In genomic region chr17:81025065-81025751, GRCh38 we compare ENCODE assay signal across 22 cellular contexts. TPM values are rescaled to one million over a fixed set of nuclear protein-coding genes. Genes with fewer than 3 reads are reported as not detected.
A peak's percentile ranks its signal among the peaks of the same experiment; 100 is the strongest.
DNase-seq lines count a peak whose midpoint lies in the region; ATAC-seq, FAIRE-seq and TF ChIP-seq lines count a peak whose summit lies in the region.
"Had no signal": no experiment of that assay in that cellular context is flagged by ENCODE, and none has a peak within 500 bp of the region (broad histone marks: within the 10 kb centered on the region; RNA-seq: fewer than 3 reads in every experiment).

No MANE protein-coding gene starts in this region.

- POLR2A ChIA-PET in activated CD4-positive, alpha-beta memory T cell treated with anti-CD3 and anti-CD28 coated beads, Interleukin-2, amount 10 ng/mL, durations not matched to agents 7 days and 5 days (lab: Charles Lee), result no interaction called here

- H3K27ac ChIP-seq in left ventricle myocardium inferior (replicated peaks) (no peak overlapping the region), psoas muscle (no peak overlapping the region)
- H3K27ac ChIP-seq: SK-N-MC had no signal

- H3K4me3 ChIP-seq in left ventricle myocardium inferior, result no peak overlapping the region
- no peak overlapping the region for H3K4me3 ChIP-seq in psoas muscle
- H3K4me3 ChIP-seq: ascending aorta, SK-N-MC had no signal

- no peaks in the 10 kb centered on the region for H3K36me3 ChIP-seq in left ventricle myocardium inferior
- H3K36me3 ChIP-seq in psoas muscle (ENCODE audit: insufficient read depth in 1 of 2, low read depth in 1 of 2), result no peaks in the 10 kb centered on the region
- H3K36me3 ChIP-seq: ascending aorta had no signal

- H3K4me1 Mint-ChIP-seq in activated CD4-positive, alpha-beta memory T cell treated with anti-CD3 and anti-CD28 coated beads, Interleukin-2, amount 10 ng/mL, durations not matched to agents 7 days and 5 days, result peaks cover 16% of the 10 kb centered on the region

- peaks cover 38% of the 10 kb centered on the region for H3K4me1 ChIP-seq in left ventricle myocardium inferior
- peaks cover 40% of the 10 kb centered on the region for H3K4me1 ChIP-seq in psoas muscle

- H3K27me3 ChIP-seq in left ventricle myocardium inferior (ENCODE audit: low read depth) (peaks cover 40% of the 10 kb centered on the region), psoas muscle (ENCODE audit: insufficient read depth in 3 of 3, low read length in 2 of 3) (peaks cover 0 to 36% (median 12%) of the 10 kb centered on the region in 3 donors)

- no peak overlapping the region for H3K27ac Mint-ChIP-seq in activated CD4-positive, alpha-beta memory T cell treated with anti-CD3 and anti-CD28 coated beads, Interleukin-2, amount 10 ng/mL, durations not matched to agents 7 days and 5 days
- H3K27ac Mint-ChIP-seq: H9, memory B cell had no signal

- peaks cover 4% of the 10 kb centered on the region for H3K9me3 Mint-ChIP-seq in activated CD4-positive, alpha-beta memory T cell treated with anti-CD3 and anti-CD28 coated beads, Interleukin-2, amount 10 ng/mL, durations not matched to agents 7 days and 5 days

- no peak for FAIRE-seq in GM19239 (lab: Jason Lieb, UNC)
- FAIRE-seq: colon, endothelial cell of umbilical vein had no signal

- H3K27me3 Mint-ChIP-seq in activated CD4-positive, alpha-beta memory T cell treated with anti-CD3 and anti-CD28 coated beads, Interleukin-2, amount 10 ng/mL, durations not matched to agents 7 days and 5 days, result peaks cover 22% of the 10 kb centered on the region

- H3K36me3 Mint-ChIP-seq in activated CD4-positive, alpha-beta memory T cell treated with anti-CD3 and anti-CD28 coated beads, Interleukin-2, amount 10 ng/mL, durations not matched to agents 7 days and 5 days (ENCODE audit: low read depth), result no peaks in the 10 kb centered on the region

- CTCF ChIA-PET in activated CD4-positive, alpha-beta memory T cell treated with anti-CD3 and anti-CD28 coated beads, Interleukin-2, amount 10 ng/mL, durations not matched to agents 7 days and 5 days (lab: Charles Lee), result interaction anchor here (0.8 to 2.7 kb wide), 4 partner anchors 76 to 79 kb away, joined by 3 to 20 read pairs (median 4); no protein-coding TSS in a partner anchor

- no peak overlapping the region for H3K4me3 Mint-ChIP-seq in activated CD4-positive, alpha-beta memory T cell treated with anti-CD3 and anti-CD28 coated beads, Interleukin-2, amount 10 ng/mL, durations not matched to agents 7 days and 5 days
- H3K4me3 Mint-ChIP-seq: H9, memory B cell had no signal

- no peak for TF ChIP-seq CTCF in left ventricle myocardium inferior (IDR thresholded peaks at IDR 0.05; ENCODE audit: borderline replicate concordance)
- TF ChIP-seq CTCF in psoas muscle (IDR thresholded peaks at IDR 0.05), result no peak

- ATAC-seq in left ventricle myocardium superior (no peak), left lobe of liver (peak; percentile 41), psoas muscle (no peak), GM21526 (IDR thresholded peaks at IDR 0.05; ENCODE audit: low FRiP score, unreplicated experiment) (no peak)

- DNase-seq in left ventricle myocardium superior, result peak; percentile 2
- no peak for DNase-seq in left ventricle myocardium inferior
- peak; percentile 49 for DNase-seq in left lobe of liver (ENCODE audit: low spot score)
- DNase-seq in psoas muscle, result peak; percentile 37 to 49
- DNase-seq in activated CD4-positive, alpha-beta memory T cell treated with anti-CD3 and anti-CD28 coated beads, Interleukin-2, amount 10 ng/mL, durations not matched to agents 7 days and 5 days, result no peak
- DNase-seq in GM19239 (ENCODE audit: insufficient read length, low spot score), result no peak
- no peak for DNase-seq in dedifferentiated amniotic fluid mesenchymal stem cell (ENCODE audit: extremely low spot score)
- DNase-seq: 8988T; activated CD4-positive, alpha-beta T cell treated with anti-CD3 and anti-CD28 coated beads for 1 hour; activated effector memory CD4-positive, alpha-beta T cell treated with anti-CD3 and anti-CD28 coated beads, Interleukin-2, amount 50 U/mL, for 16 hours; H9; Karpas-422; NCI-H1092; NCI-H69; stimulated activated CD4-positive, alpha-beta T cell treated with anti-CD3 and anti-CD28 coated beads, Interleukin-2, amount 100 ng/mL, for 24 hours; T-helper 9 cell had no signal

- H3K9me3 ChIP-seq in left ventricle myocardium inferior (replicated peaks) (no peaks in the 10 kb centered on the region), psoas muscle (no peaks in the 10 kb centered on the region)
- H3K9me3 ChIP-seq: ascending aorta had no signal

- intact Hi-C loops in left ventricle myocardium superior (cut with micrococcal nuclease), result loop anchor here (10.0 kb wide), 1 partner anchor 80 kb away; no protein-coding TSS in a partner anchor
- intact Hi-C loops in left ventricle myocardium inferior (cut with micrococcal nuclease), result loop anchor here (5.0 kb wide), 1 partner anchor 67 kb away; no protein-coding TSS in a partner anchor
- intact Hi-C loops in psoas muscle (cut with DNase I), result loop anchor here in 1 of 2 donors (10.0 kb wide), 1 partner anchor 220 kb away; no protein-coding TSS in a partner anchor

- WGBS in psoas muscle, 3 donors, result 24 to 45% (median 28%) methylated on average over 16 of the region's 16 CpGs

RNA-seq across cellular contexts. Expression of gene BAIAP2, which starts 9.7 kb away (rescaled TPM):
- 32.7 TPM for total RNA-seq in left ventricle myocardium superior
- 27.9 TPM for total RNA-seq in left ventricle myocardium inferior
- total RNA-seq in left lobe of liver, result 101 TPM
- total RNA-seq in psoas muscle, result 10 to 100 TPM in 2 of 4 donors, 1 to 10 TPM in 2; 4.7 to 28.9 (median 10.0) TPM
- 10 to 100 TPM in 1 of 3 donors, 1 to 10 TPM in 2; 3.9 to 13.5 (median 6.5) TPM for polyA plus RNA-seq in psoas muscle
- 1 to 10 TPM; 1.5 to 2.4 TPM for total RNA-seq in activated CD4-positive, alpha-beta memory T cell treated with anti-CD3 and anti-CD28 coated beads, Interleukin-2, amount 10 ng/mL, durations not matched to agents 7 days and 5 days

RNA-seq across cellular contexts. Expression of gene CHMP6, which starts 33.6 kb away (rescaled TPM):
- 19.5 TPM for total RNA-seq in left ventricle myocardium superior
- 15.9 TPM for total RNA-seq in left ventricle myocardium inferior
- 16.5 TPM for total RNA-seq in left lobe of liver
- total RNA-seq in psoas muscle, result 10 to 100 TPM; 32.0 to 36.9 (median 33.6) TPM
- 10 to 100 TPM; 38.3 to 53.2 (median 45.6) TPM for polyA plus RNA-seq in psoas muscle
- 10 to 100 TPM; 30.3 to 31.6 TPM for total RNA-seq in activated CD4-positive, alpha-beta memory T cell treated with anti-CD3 and anti-CD28 coated beads, Interleukin-2, amount 10 ng/mL, durations not matched to agents 7 days and 5 days

Comparison
In these comparisons a context has a peak if more than half of its experiments do, and no peak if none do; other contexts are left out.
1. DNase-seq: peak in left ventricle myocardium superior (single experiment), left lobe of liver (single experiment) and psoas muscle (2 of 2); none in left ventricle myocardium inferior (single experiment), activated CD4-positive, alpha-beta memory T cell treated with anti-CD3 and anti-CD28 coated beads, Interleukin-2, amount 10 ng/mL, durations not matched to agents 7 days and 5 days (single experiment), GM19239 (single experiment) and dedifferentiated amniotic fluid mesenchymal stem cell (single experiment).